In the genomic region with DNA sequence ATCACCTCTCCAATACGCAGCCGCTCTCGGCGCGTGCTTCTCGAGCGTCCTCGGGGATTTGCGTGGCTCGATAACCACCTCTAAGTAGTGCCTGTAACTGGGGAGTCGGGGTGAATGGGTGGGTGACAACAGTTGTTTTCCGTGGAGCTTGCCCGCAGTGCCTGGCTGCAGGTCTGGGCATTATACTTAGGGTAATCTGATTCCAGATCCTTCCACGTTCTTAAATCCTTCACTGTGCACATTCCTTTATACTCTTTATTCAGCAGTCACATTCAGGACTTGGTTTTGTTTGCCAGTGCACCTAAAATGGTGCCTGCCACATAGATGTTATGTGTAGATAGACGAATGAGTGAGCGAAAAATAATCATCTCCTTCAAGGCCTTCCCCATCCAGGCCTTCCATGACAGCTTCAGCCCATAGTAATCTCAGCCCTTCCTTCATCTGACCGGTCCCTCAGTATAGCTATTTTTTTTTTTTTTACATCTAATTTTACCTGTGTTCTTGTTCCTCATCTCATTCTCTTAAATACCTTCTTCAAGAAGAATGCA, we compare ENCODE assay signal across 8 cellular contexts. TPM values are rescaled to one million over a fixed set of nuclear protein-coding genes. Genes with fewer than 3 reads are reported as not detected.
DNase-seq lines count a peak whose midpoint lies in the region; ATAC-seq and TF ChIP-seq lines count a peak whose summit lies in the region.

No MANE protein-coding gene starts in this region.

- no peak overlapping the region for H2AK5ac ChIP-seq in mesendoderm (ENCODE audit: low read length)

- BruUV-seq in mammary epithelial cell (replicated peaks; lab: Mats Ljungman, UMichigan) = no TSS peak

- H3K27ac ChIP-seq in DOHH2 (ENCODE audit: low read depth, low read length) (peak overlapping the region; percentile 87), mammary epithelial cell (ENCODE audit: insufficient read depth, low read depth, low read length) (peak overlapping the region; percentile 87), mesendoderm (ENCODE audit: low read depth, low read length) (no peak overlapping the region)

- H3K9me2 ChIP-seq in DOHH2 (replicated peaks; ENCODE audit: control insufficient read depth, low read length) = no peaks in the 10 kb centered on the region

- CTCF ChIA-PET in mammary epithelial cell (lab: Charles Lee; ENCODE audit: low non-redundant PET) = interaction anchor here (0.7 kb wide), 1 partner anchor 96 kb away, joined by 9 read pairs; no protein-coding TSS in a partner anchor

- H3K36me3 ChIP-seq in DOHH2 (ENCODE audit: control insufficient read depth, low read length) (peaks cover 76% of the 10 kb centered on the region), mammary epithelial cell (ENCODE audit: insufficient read depth, low read length) (peaks cover 26% of the 10 kb centered on the region), mesendoderm (ENCODE audit: control insufficient read depth, insufficient read depth, low read length) (peaks cover 6% of the 10 kb centered on the region)

- H3K4me3 ChIP-seq in DOHH2 (ENCODE audit: low read length) (peak overlapping the region; percentile 89), mammary epithelial cell (replicated peaks in 1 of 3; ENCODE audit: insufficient read depth in 1 of 3, low read depth in 2 of 3, low read length in 3 of 3) (peak overlapping the region; percentile 58 to 77 (median 76)), mesendoderm (ENCODE audit: low read length) (peak overlapping the region; percentile 98)

- H4K20me1 ChIP-seq in DOHH2 (ENCODE audit: control insufficient read depth, insufficient read depth, low read depth, low read length) = no peaks in the 10 kb centered on the region
- H4K20me1 ChIP-seq in mammary epithelial cell (ENCODE audit: insufficient read depth, low read length) = no peaks in the 10 kb centered on the region

- no peak overlapping the region for H4K8ac ChIP-seq in mesendoderm (ENCODE audit: low read depth, low read length)

- in situ Hi-C loops in KBM-7 (cut with MboI; ENCODE audit: low pct_unique_long_range_greater_than_20kb, low sequenced_read_pairs) (no loop called here), mammary epithelial cell (cut with MboI; ENCODE audit: low sequenced_read_pairs in 2 of 2) (no loop called here)

- no peak for ATAC-seq in HG03565 (IDR thresholded peaks at IDR 0.05; ENCODE audit: unreplicated experiment)
- no peak for ATAC-seq in GM21717 (IDR thresholded peaks at IDR 0.05; ENCODE audit: unreplicated experiment)

- TF ChIP-seq CTCF in DOHH2 (IDR thresholded peaks at IDR 0.05; ENCODE audit: low read depth, low read length, poor library complexity, severe bottlenecking) (no peak), mammary epithelial cell (conservative IDR thresholded peaks at IDR 0.05 in 1 of 2, IDR thresholded peaks at IDR 0.05 in 1 of 2; ENCODE audit: extremely low read depth in 1 of 2, insufficient read depth in 1 of 2, low read depth in 1 of 2, low read length in 2 of 2) (no peak)

- H3F3A ChIP-seq in DOHH2 (ENCODE audit: control insufficient read depth, insufficient read depth) = peaks cover 40% of the 10 kb centered on the region

- no peaks in the 10 kb centered on the region for H3K9me3 ChIP-seq in DOHH2 (ENCODE audit: control insufficient read depth, insufficient read depth, low read length)
- H3K9me3 ChIP-seq in mammary epithelial cell (replicated peaks; ENCODE audit: insufficient read depth, low read length) = no peaks in the 10 kb centered on the region

- peak overlapping the region; percentile 81 for H2AFZ ChIP-seq in mammary epithelial cell (ENCODE audit: low read depth, low read length)

- H3K79me2 ChIP-seq in DOHH2 (ENCODE audit: control insufficient read depth, low read length) (peaks cover 53% of the 10 kb centered on the region), mammary epithelial cell (ENCODE audit: insufficient read depth, low read length) (peaks cover 48% of the 10 kb centered on the region), mesendoderm (ENCODE audit: control insufficient read depth, insufficient read depth, low read length) (peaks cover 25% of the 10 kb centered on the region)

- intact Hi-C loops in mammary epithelial cell (cut with micrococcal nuclease) = loop anchor here (1.0 to 2.0 kb wide), 3 partner anchors 53 to 253 kb away; a partner anchor contains a TSS

- H3K4ac ChIP-seq in mesendoderm (ENCODE audit: low read depth, low read length) = no peak overlapping the region

- H2BK5ac ChIP-seq in mesendoderm (ENCODE audit: low read length) = no peak overlapping the region

- H3K9ac ChIP-seq in mammary epithelial cell (ENCODE audit: insufficient read depth, low read length) = peak overlapping the region; percentile 91
- peak overlapping the region; percentile 93 for H3K9ac ChIP-seq in mesendoderm (ENCODE audit: low read length)

- H3K27me3 ChIP-seq in DOHH2 (ENCODE audit: control insufficient read depth, low read length) (no peaks in the 10 kb centered on the region), mammary epithelial cell (ENCODE audit: insufficient read depth, low read length) (no peaks in the 10 kb centered on the region), mesendoderm (ENCODE audit: insufficient read depth, low read length, poor library complexity) (no peaks in the 10 kb centered on the region)

- H3K23ac ChIP-seq in mesendoderm (ENCODE audit: low read length) = no peak overlapping the region

- H3K56ac ChIP-seq in mesendoderm (ENCODE audit: low read length) = peak overlapping the region; percentile 95

- H3K4me2 ChIP-seq in DOHH2 (ENCODE audit: low read length) (peak overlapping the region; percentile 91), mammary epithelial cell (ENCODE audit: insufficient read depth, low read depth, low read length) (peak overlapping the region; percentile 94), mesendoderm (ENCODE audit: low read length) (peak overlapping the region; percentile 97)

- peak overlapping the region; percentile 13 for H4K5ac ChIP-seq in mesendoderm (ENCODE audit: low read length)

- 1% methylated on average over 14 of the region's 17 CpGs for WGBS in mammary epithelial cell (ENCODE audit: low coverage, missing lambda C conversion rate)
- WGBS in mesendoderm (ENCODE audit: extremely low coverage, insufficient coverage, low lambda C conversion rate) = no CpG with 5 or more reads among the region's 17 CpGs

- peaks cover 11% of the 10 kb centered on the region for H3K79me1 ChIP-seq in mesendoderm (ENCODE audit: low read length)

- dilution Hi-C loops in mammary epithelial cell (cut with HindIII; ENCODE audit: low sequenced_read_pairs) = no loop called here

- no peak overlapping the region for H2BK15ac ChIP-seq in mesendoderm (replicated peaks; ENCODE audit: low read depth)

- H3K18ac ChIP-seq in mesendoderm (ENCODE audit: low read length) = no peak overlapping the region

- DNase-seq in KBM-7 (peak; percentile 43), mammary epithelial cell (no peak), mesendoderm (peak; percentile 16), midbrain (lab: John Stamatoyannopoulos, UW) (no peak), GDM1 (lab: John Stamatoyannopoulos, UW) (no peak)

- H3K4me1 ChIP-seq in DOHH2 (ENCODE audit: control insufficient read depth, low read length) = peaks cover 56% of the 10 kb centered on the region
- peaks cover 12% of the 10 kb centered on the region for H3K4me1 ChIP-seq in mammary epithelial cell (ENCODE audit: insufficient read depth, low read length)
- H3K4me1 ChIP-seq in mesendoderm (ENCODE audit: control insufficient read depth, low read depth, low read length) = peaks cover 1% of the 10 kb centered on the region

- no peak overlapping the region for H2BK120ac ChIP-seq in mesendoderm (ENCODE audit: low read depth, low read length)

RNA-seq across cellular contexts. Expression of a gene that starts 0.6 kb away (rescaled TPM):
- 10 to 100 TPM; 28.2 to 71.5 TPM for total RNA-seq in mammary epithelial cell
- 42.2 TPM for polyA plus RNA-seq in mammary epithelial cell
- 82.8 TPM for polyA minus RNA-seq in mammary epithelial cell
- polyA plus RNA-seq in mesendoderm (2013, experiment 1 of 2) = 81.8 TPM
- polyA plus RNA-seq in mesendoderm (2013, experiment 2 of 2) = 82.8 TPM

RNA-seq across cellular contexts. Expression of a gene that starts 54.5 kb away (rescaled TPM):
- total RNA-seq in mammary epithelial cell = 100 to 1,000 TPM; 194 to 217 TPM
- polyA plus RNA-seq in mammary epithelial cell = 184 TPM
- polyA minus RNA-seq in mammary epithelial cell = 258 TPM
- polyA plus RNA-seq in mesendoderm (2013, experiment 1 of 2) = 221 TPM
- polyA plus RNA-seq in mesendoderm (2013, experiment 2 of 2) = 221 TPM

Comparison
In these comparisons a context has a peak if more than half of its experiments do, and no peak if none do; other contexts are left out.
1. DNase-seq: peak in KBM-7 (single experiment) and mesendoderm (single experiment); none in mammary epithelial cell (single experiment), midbrain (single experiment) and GDM1 (single experiment).
2. Peak in every context shown above with its lines, with median percentiles within 50 percentile points of each other: H3K4me2 ChIP-seq and H3K4me3 ChIP-seq.